In the genomic region with DNA sequence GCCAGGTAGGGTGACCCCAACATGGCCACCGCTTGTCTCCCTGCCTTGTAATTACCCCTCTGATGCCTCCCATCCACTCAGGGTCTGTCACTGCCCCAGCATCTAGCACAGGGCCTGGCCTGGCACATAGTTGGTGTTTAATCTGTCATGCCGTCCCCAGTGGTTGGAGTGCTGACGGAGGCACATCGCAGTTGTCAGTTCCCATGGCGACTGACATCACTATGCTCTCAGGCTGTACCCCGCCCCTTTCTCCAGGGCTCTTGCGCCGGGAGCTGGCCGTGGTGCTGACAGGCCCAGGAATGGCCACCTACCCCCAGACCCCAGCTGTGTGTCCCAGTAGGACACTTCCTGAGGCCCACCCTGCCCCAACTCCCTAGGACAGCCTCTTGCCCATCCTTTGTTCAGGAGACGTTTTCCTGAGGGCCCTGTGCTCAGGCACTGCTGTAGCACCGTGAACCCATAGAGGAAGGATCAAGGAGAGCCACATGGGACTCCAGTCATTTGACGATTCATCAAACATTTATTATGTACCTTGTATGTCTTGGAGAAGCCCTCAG, we compare ENCODE assay signal across 8 cellular contexts. TPM values are rescaled to one million over a fixed set of nuclear protein-coding genes. Genes with fewer than 3 reads are reported as not detected.
A peak's percentile ranks its signal among the peaks of the same experiment; 100 is the strongest.
DNase-seq lines count a peak whose midpoint lies in the region; ATAC-seq and TF ChIP-seq lines count a peak whose summit lies in the region.

No MANE protein-coding gene starts in this region.

- H3K4me3 Mint-ChIP-seq in CD4-positive, alpha-beta T cell = no peak overlapping the region
- peak overlapping the region; percentile 43 for H3K4me3 Mint-ChIP-seq in endodermal cell
- no peak overlapping the region for H3K4me3 Mint-ChIP-seq in naive B cell

- TF ChIP-seq CTCF in CD4-positive, alpha-beta T cell (IDR thresholded peaks at IDR 0.05) = no peak
- TF ChIP-seq CTCF in NB4 (IDR thresholded peaks at IDR 0.05; ENCODE audit: low read depth, low read length) (no peak), endodermal cell (conservative IDR thresholded peaks at IDR 0.05) (no peak)

- no peaks in the 10 kb centered on the region for H3K36me3 Mint-ChIP-seq in CD4-positive, alpha-beta T cell (ENCODE audit: low read depth)
- H3K36me3 Mint-ChIP-seq in endodermal cell (ENCODE audit: low read depth) (peaks cover 6% of the 10 kb centered on the region), naive B cell (no peaks in the 10 kb centered on the region)

- 29 to 41% methylated on average over 3 to 12 of the region's 12 CpGs for WGBS in endodermal cell (ENCODE audit: insufficient coverage in 1 of 2, insufficient read length in 1 of 2), 2 experiments

- H3K9me3 Mint-ChIP-seq in CD4-positive, alpha-beta T cell = no peaks in the 10 kb centered on the region
- H3K9me3 Mint-ChIP-seq in endodermal cell (no peaks in the 10 kb centered on the region), naive B cell (peaks cover 0 to 4% (median 0%) of the 10 kb centered on the region in 7 donors)

- peaks cover 35% of the 10 kb centered on the region for H3K27me3 Mint-ChIP-seq in CD4-positive, alpha-beta T cell
- H3K27me3 Mint-ChIP-seq in endodermal cell (ENCODE audit: insufficient read depth) (no peaks in the 10 kb centered on the region), naive B cell (peaks cover 24 to 61% (median 48%) of the 10 kb centered on the region in 3 donors)

- CTCF ChIA-PET in CD4-positive, alpha-beta T cell (lab: Charles Lee) = no interaction called here

- no peaks in the 10 kb centered on the region for H3K9me3 ChIP-seq in CD4-positive, alpha-beta T cell (ENCODE audit: control insufficient read depth, low read length)
- no peaks in the 10 kb centered on the region for H3K9me3 ChIP-seq in endodermal cell (ENCODE audit: control insufficient read depth, low read length)

- peaks cover 22% of the 10 kb centered on the region for H3K27me3 ChIP-seq in CD4-positive, alpha-beta T cell (ENCODE audit: control insufficient read depth, insufficient read depth, low read length)
- no peaks in the 10 kb centered on the region for H3K27me3 ChIP-seq in endodermal cell (ENCODE audit: control insufficient read depth, insufficient read depth, low read length, poor library complexity, severe bottlenecking)

- H3K9ac ChIP-seq in endodermal cell (ENCODE audit: extremely low read depth, low read length, poor library complexity, severe bottlenecking) = peak overlapping the region; percentile 1

- intact Hi-C loops in CD4-positive, alpha-beta T cell (cut with DNase I, micrococcal nuclease) = no loop called here

- peaks cover 57% of the 10 kb centered on the region for H3K4me1 ChIP-seq in endodermal cell (ENCODE audit: control insufficient read depth, insufficient read depth, low read length)

- peak in 3 of 10 experiments; percentile 0 to 27 (median 12) for DNase-seq in CD4-positive, alpha-beta T cell
- DNase-seq in NB4 (ENCODE audit: low read depth) = peak; percentile 68
- DNase-seq in endodermal cell = peak; percentile 97
- DNase-seq in naive B cell = no peak
- no peak for DNase-seq in NCI-H146 treated with DMSO at 0.1 percent for 48 hours (lab: John Stamatoyannopoulos, UW; ENCODE audit: unreplicated experiment)
- no peak for DNase-seq in GF-D8 (lab: John Stamatoyannopoulos, UW)

- H3K4me3 ChIP-seq in NB4 (ENCODE audit: low read depth, low read length) (no peak overlapping the region), endodermal cell (ENCODE audit: low read length) (peak overlapping the region; percentile 66)

- H3K36me3 ChIP-seq in endodermal cell (ENCODE audit: control insufficient read depth, insufficient read depth, low read length) = peaks cover 10% of the 10 kb centered on the region

- ATAC-seq in CD4-positive, alpha-beta T cell (ENCODE audit: poor library complexity) = peak; percentile 37
- ATAC-seq in naive B cell (ENCODE audit: low read depth in 2 of 2) (peak; percentile 32 to 57), GM21367 (IDR thresholded peaks at IDR 0.05; ENCODE audit: unreplicated experiment) (no peak), GM21423 (IDR thresholded peaks at IDR 0.05; ENCODE audit: unreplicated experiment) (no peak)

- H3K4me1 Mint-ChIP-seq in CD4-positive, alpha-beta T cell (ENCODE audit: low read depth) = no peaks in the 10 kb centered on the region
- peaks cover 71% of the 10 kb centered on the region for H3K4me1 Mint-ChIP-seq in endodermal cell
- H3K4me1 Mint-ChIP-seq in naive B cell = no peaks in the 10 kb centered on the region

- H3K27ac ChIP-seq in CD4-positive, alpha-beta T cell (ENCODE audit: low read depth, low read length) = no peak overlapping the region
- peak overlapping the region; percentile 36 for H3K27ac ChIP-seq in endodermal cell (ENCODE audit: low read depth, low read length)

- TF ChIP-seq POLR2A in NB4 (IDR thresholded peaks at IDR 0.05; ENCODE audit: extremely low read depth, insufficient read length) = no peak

- no peak overlapping the region for H3K27ac Mint-ChIP-seq in CD4-positive, alpha-beta T cell
- peak overlapping the region; percentile 96 for H3K27ac Mint-ChIP-seq in endodermal cell
- H3K27ac Mint-ChIP-seq in naive B cell = no peak overlapping the region

- POLR2A ChIA-PET in CD4-positive, alpha-beta T cell (lab: Charles Lee) = no interaction called here

RNA-seq across cellular contexts. Expression of gene FAM222A, which starts 23.0 kb away (rescaled TPM):
- 1 to 10 TPM; 1.1 to 1.7 TPM for total RNA-seq in CD4-positive, alpha-beta T cell
- 10 to 100 TPM; 21.6 to 24.4 TPM for total RNA-seq in endodermal cell
- 8.7 TPM for polyA plus RNA-seq in endodermal cell (2013, experiment 1 of 2)
- polyA plus RNA-seq in endodermal cell (2013, experiment 2 of 2) = 8.7 TPM
- under 1 TPM in 2 of 6 donors, not detected in 4; 0.29 to 0.30 TPM for polyA plus RNA-seq in naive B cell (ENCODE audit: low read depth in 6 of 6)

Comparison
In these comparisons a context has a peak if more than half of its experiments do, and no peak if none do; other contexts are left out.
1. ATAC-seq: peak in CD4-positive, alpha-beta T cell (single experiment) and naive B cell (2 of 2); none in GM21367 (single experiment) and GM21423 (single experiment).
2. DNase-seq: peak in NB4 (single experiment) and endodermal cell (single experiment); none in naive B cell (single experiment), NCI-H146 treated with DMSO at 0.1 percent for 48 hours (single experiment) and GF-D8 (single experiment).
3. RNA of gene FAM222A, which starts 23.0 kb away (total RNA-seq): 21.6 to 24.4 TPM in endodermal cell; 1.1 to 1.7 TPM in CD4-positive, alpha-beta T cell; every median in the first group is over 4 times any median in the second.